22 cellular contexts compared by ENCODE assay signal in genomic region chr17:8859804-8860430, GRCh38. TPM values are rescaled to one million over a fixed set of nuclear protein-coding genes. Genes with fewer than 3 reads are reported as not detected.
DNase-seq lines count a peak whose midpoint lies in the region; ATAC-seq, FAIRE-seq and TF ChIP-seq lines count a peak whose summit lies in the region.
"Had no signal": no experiment of that assay in that cellular context is flagged by ENCODE, and none has a peak within 500 bp of the region (broad histone marks: within the 10 kb centered on the region; RNA-seq: fewer than 3 reads in every experiment).

No MANE protein-coding gene starts in this region.

- no peaks in the 10 kb centered on the region for H3K27me3 ChIP-seq in sigmoid colon
- no peaks in the 10 kb centered on the region for H3K27me3 ChIP-seq in CD4-positive, alpha-beta T cell (ENCODE audit: control insufficient read depth, insufficient read depth, low read length)
- H3K27me3 ChIP-seq: colonic mucosa, vagina had no signal

- WGBS in sigmoid colon, 2 donors: 90% methylated on average over 14 of the region's 14 CpGs

- no peaks in the 10 kb centered on the region for H3K9me3 Mint-ChIP-seq in neural crest cell
- H3K9me3 Mint-ChIP-seq in CD4-positive, alpha-beta T cell: no peaks in the 10 kb centered on the region
- H3K9me3 Mint-ChIP-seq: activated naive CD4-positive, alpha-beta T cell treated with anti-CD3 and anti-CD28 coated beads, Interleukin-2, amount 50 U/mL, for 72 hours; activated T-cell treated with anti-CD3 and anti-CD28 coated beads, Interleukin-2, amount 50 U/mL, for 72 hours had no signal

- H3K36me3 Mint-ChIP-seq in neural crest cell (ENCODE audit: low read depth): no peaks in the 10 kb centered on the region
- no peaks in the 10 kb centered on the region for H3K36me3 Mint-ChIP-seq in CD4-positive, alpha-beta T cell (ENCODE audit: low read depth)
- H3K36me3 Mint-ChIP-seq: activated naive CD4-positive, alpha-beta T cell treated with anti-CD3 and anti-CD28 coated beads, Interleukin-2, amount 50 U/mL, for 72 hours had no signal

- intact Hi-C loops in sigmoid colon (cut with DNase I): no loop called here
- intact Hi-C loops in CD4-positive, alpha-beta T cell (cut with DNase I, micrococcal nuclease): no loop called here

- CTCF ChIA-PET in CD4-positive, alpha-beta T cell (lab: Charles Lee): no interaction called here

- H3K4me3 Mint-ChIP-seq in neural crest cell: no peak overlapping the region
- H3K4me3 Mint-ChIP-seq in CD4-positive, alpha-beta T cell: no peak overlapping the region

- POLR2A ChIA-PET in CD4-positive, alpha-beta T cell (lab: Charles Lee): no interaction called here

- no peak overlapping the region for H3K4me3 ChIP-seq in sigmoid colon
- H3K4me3 ChIP-seq: colonic mucosa, mucosa of descending colon, suprapubic skin, vagina had no signal

- H3K27me3 Mint-ChIP-seq in neural crest cell (ENCODE audit: low read depth): no peaks in the 10 kb centered on the region
- no peaks in the 10 kb centered on the region for H3K27me3 Mint-ChIP-seq in CD4-positive, alpha-beta T cell

- no peak for TF ChIP-seq EP300 in sigmoid colon (IDR thresholded peaks at IDR 0.05)

- no peaks in the 10 kb centered on the region for H3K9me3 ChIP-seq in sigmoid colon
- H3K9me3 ChIP-seq in CD4-positive, alpha-beta T cell (ENCODE audit: control insufficient read depth, low read length): no peaks in the 10 kb centered on the region
- H3K9me3 ChIP-seq: colonic mucosa, mucosa of descending colon, suprapubic skin, vagina had no signal

- ATAC-seq in activated CD4-positive, CD25-positive, alpha-beta regulatory T cell treated with anti-CD3 and anti-CD28 coated beads, Interleukin-2, amount 50 U/mL, for 24 hours: no peak
- ATAC-seq in GM18505 (IDR thresholded peaks at IDR 0.05; ENCODE audit: unreplicated experiment): no peak
- ATAC-seq in CD4-positive, alpha-beta T cell (ENCODE audit: poor library complexity): no peak

- no peak overlapping the region for H3K27ac ChIP-seq in sigmoid colon
- no peak overlapping the region for H3K27ac ChIP-seq in CD4-positive, alpha-beta T cell (ENCODE audit: low read depth, low read length)
- H3K27ac ChIP-seq: colonic mucosa, suprapubic skin, vagina had no signal

- no peaks in the 10 kb centered on the region for H3K36me3 ChIP-seq in sigmoid colon
- H3K36me3 ChIP-seq: colonic mucosa, suprapubic skin, vagina had no signal

- FAIRE-seq in GM12892 (lab: Jason Lieb, UNC): peak; percentile 24

- TF ChIP-seq POLR2A in GM12892 (IDR thresholded peaks at IDR 0.05; ENCODE audit: low read depth, low read length) (no peak), GM18505 (IDR thresholded peaks at IDR 0.05; ENCODE audit: borderline replicate concordance, extremely low read depth, insufficient read depth, insufficient read length) (no peak), sigmoid colon (IDR thresholded peaks at IDR 0.05) (no peak)

- peak overlapping the region; percentile 96 for H3K27ac Mint-ChIP-seq in neural crest cell (ENCODE audit: unreplicated experiment)
- H3K27ac Mint-ChIP-seq in CD4-positive, alpha-beta T cell: no peak overlapping the region

- TF ChIP-seq CTCF in neural crest cell (conservative IDR thresholded peaks at IDR 0.05) (no peak), sigmoid colon (IDR thresholded peaks at IDR 0.05) (no peak)
- TF ChIP-seq CTCF in CD4-positive, alpha-beta T cell (IDR thresholded peaks at IDR 0.05): no peak

- H3K4me1 ChIP-seq in sigmoid colon: no peaks in the 10 kb centered on the region
- H3K4me1 ChIP-seq: colonic mucosa, suprapubic skin, vagina had no signal

- peak; percentile 16 for DNase-seq in activated CD4-positive, CD25-positive, alpha-beta regulatory T cell treated with anti-CD3 and anti-CD28 coated beads, Interleukin-2, amount 50 U/mL, for 72 hours
- no peak for DNase-seq in GM12892 (ENCODE audit: insufficient read length)
- peak; percentile 50 for DNase-seq in activated CD8-positive, alpha-beta memory T cell treated with anti-CD3 and anti-CD28 coated beads, Interleukin-2, amount 50 U/mL, for 48 hours
- DNase-seq in neural crest cell (ENCODE audit: low read depth, low spot score): no peak
- DNase-seq in sigmoid colon: no peak
- DNase-seq in CD4-positive, alpha-beta T cell: no peak
- DNase-seq: 8988T; activated CD4-positive, alpha-beta T cell treated with anti-CD3 and anti-CD28 coated beads, Interleukin-2, amount 50 U/mL, for 1 hour; Calu3; colonic mucosa; mucosa of descending colon; NCI-H1417; NCI-H524; occipital lobe; SW 1271 had no signal

- peaks cover 40% of the 10 kb centered on the region for H3K4me1 Mint-ChIP-seq in neural crest cell
- H3K4me1 Mint-ChIP-seq in CD4-positive, alpha-beta T cell (ENCODE audit: low read depth): peaks cover 43% of the 10 kb centered on the region

RNA-seq across cellular contexts. Expression of gene PIK3R6, which starts 7.6 kb away (rescaled TPM):
- 81.7 TPM for polyA plus RNA-seq in GM12892 (2012; ENCODE audit: missing spikeins)
- total RNA-seq in neural crest cell (not detected in 2 replicates), sigmoid colon (1 to 10 TPM in 1 of 4 donors, under 1 TPM in 1, not detected in 2; 0.54 to 1.1 TPM)
- 1 to 10 TPM in 1 of 3 donors, under 1 TPM in 2; 0.69 to 1.2 (median 0.77) TPM for polyA plus RNA-seq in sigmoid colon
- total RNA-seq in CD4-positive, alpha-beta T cell: under 1 TPM; 0.50 to 0.60 TPM
- total RNA-seq: Calu3, MCF 10A had no signal

Comparison
In these comparisons a context has a peak if more than half of its experiments do, and no peak if none do; other contexts are left out.
1. DNase-seq: peak in activated CD4-positive, CD25-positive, alpha-beta regulatory T cell treated with anti-CD3 and anti-CD28 coated beads, Interleukin-2, amount 50 U/mL, for 72 hours (single experiment) and activated CD8-positive, alpha-beta memory T cell treated with anti-CD3 and anti-CD28 coated beads, Interleukin-2, amount 50 U/mL, for 48 hours (single experiment); none in GM12892 (single experiment), neural crest cell (single experiment), sigmoid colon (single experiment) and CD4-positive, alpha-beta T cell (0 of 10).